In genomic region chr2:88627055-88627855, GRCh38 we compare ENCODE assay signal across 1 cellular context.
TF ChIP-seq lines count a peak whose summit lies in the region.

Gene EIF2AK3, minus strand, starts transcription at chr2:88627464. Its CDS starts 190 bp downstream, at chr2:88627274.

TF ChIP-seq in GM23338, 12 proteins besides CTCF, POLR2A, EP300 and RAD21 (continued from another document):
- TF ChIP-seq ZNF462 (CRISPR knock-in tag; IDR thresholded peaks at IDR 0.05) (no peak), POLR2AphosphoS5 (IDR thresholded peaks at IDR 0.05; ENCODE audit: low read depth) (peak; percentile 65), JUNB (IDR thresholded peaks at IDR 0.05; ENCODE audit: unreplicated experiment) (no peak), NANOG (IDR thresholded peaks at IDR 0.05; ENCODE audit: borderline replicate concordance) (no peak)
